ENCODE assay signal across 11 cellular contexts in genomic region chr10:11176746-11177145, GRCh38.
DNase-seq lines count a peak whose midpoint lies in the region; ATAC-seq and TF ChIP-seq lines count a peak whose summit lies in the region.
"Had no signal": no experiment of that assay in that cellular context is flagged by ENCODE, and none has a peak within 500 bp of the region (broad histone marks: within the 10 kb centered on the region; RNA-seq: fewer than 3 reads in every experiment).

No MANE protein-coding gene starts in this region.

- H3K4me1 ChIP-seq in OCI-LY3 (ENCODE audit: low read length) (peaks cover 43% of the 10 kb centered on the region), suprapubic skin (peaks cover 19% of the 10 kb centered on the region)

- TF ChIP-seq CTCF in OCI-LY3 (IDR thresholded peaks at IDR 0.05; ENCODE audit: low read depth, low read length), result no peak
- no peak for TF ChIP-seq CTCF in dorsolateral prefrontal cortex (IDR thresholded peaks at IDR 0.05 in 54 of 56, conservative IDR thresholded peaks at IDR 0.05 in 2 of 56; ENCODE audit: low read depth in 1 of 56, partially characterized antibody in 56 of 56)
- TF ChIP-seq CTCF in suprapubic skin (IDR thresholded peaks at IDR 0.05), result no peak

- H3K36me3 ChIP-seq in OCI-LY3 (replicated peaks; ENCODE audit: low read depth, low read length), result no peaks in the 10 kb centered on the region
- H3K36me3 ChIP-seq in suprapubic skin, result peaks cover 9% of the 10 kb centered on the region

- H3K4me3 ChIP-seq in OCI-LY3 (ENCODE audit: low read length), result peak overlapping the region; percentile 74
- peak overlapping the region in 21 of 59 donors; percentile 0 to 41 (median 22) for H3K4me3 ChIP-seq in dorsolateral prefrontal cortex
- H3K4me3 ChIP-seq in suprapubic skin, result no peak overlapping the region

- H3K79me2 ChIP-seq in OCI-LY3 (ENCODE audit: low read length), result no peaks in the 10 kb centered on the region

- H3K27ac ChIP-seq in OCI-LY3 (ENCODE audit: low read length) (peak overlapping the region; percentile 33; the same call in 1 of the 2 replicates), dorsolateral prefrontal cortex (peak overlapping the region in 49 of 59 donors; percentile 16 to 90 (median 71)), suprapubic skin (peak overlapping the region; percentile 33)

- H3K9ac ChIP-seq in OCI-LY3 (ENCODE audit: low read length), result peak overlapping the region; percentile 50

- ATAC-seq in GM21390 (IDR thresholded peaks at IDR 0.05; ENCODE audit: unreplicated experiment), result no peak

- peak; percentile 44 for DNase-seq in activated gamma-delta T cell treated with Interleukin-2 at 50 U/mL for 16 hours
- DNase-seq in activated gamma-delta T cell (lab: John Stamatoyannopoulos, UW), result no peak
- no peak for DNase-seq in dorsolateral prefrontal cortex
- DNase-seq in suprapubic skin (ENCODE audit: low spot score in 2 of 2), result no peak
- no peak for DNase-seq in NCI-H146 (lab: John Stamatoyannopoulos, UW)
- DNase-seq in COLO668 (lab: John Stamatoyannopoulos, UW; ENCODE audit: unreplicated experiment), result no peak
- DNase-seq: amygdala, H9, NCI-H446 treated with DMSO at 0.1 percent for 48 hours had no signal

- 77% methylated on average over 7 of the region's 7 CpGs for WGBS in suprapubic skin

- TF ChIP-seq EP300 in suprapubic skin (IDR thresholded peaks at IDR 0.05), result no peak

- intact Hi-C loops in dorsolateral prefrontal cortex (cut with DNase I), result loop anchor here (5.0 to 10.0 kb wide), 2 partner anchors 88 to 96 kb away; no protein-coding TSS in a partner anchor

- no peaks in the 10 kb centered on the region for H3K9me3 ChIP-seq in OCI-LY3 (ENCODE audit: insufficient read depth, low read length)
- no peaks in the 10 kb centered on the region for H3K9me3 ChIP-seq in suprapubic skin

- H3K27me3 ChIP-seq in OCI-LY3 (ENCODE audit: low read depth, low read length), result peaks cover 14% of the 10 kb centered on the region; the same call in 1 of the 2 replicates
- H3K27me3 ChIP-seq in dorsolateral prefrontal cortex, result peaks cover 0 to 36% (median 0%) of the 10 kb centered on the region in 45 donors
- no peaks in the 10 kb centered on the region for H3K27me3 ChIP-seq in suprapubic skin

- 0 out of 2 replicates have a peak overlapping the region, but pooled peaks have one; percentile 2 for H2AFZ ChIP-seq in OCI-LY3 (ENCODE audit: low read depth, low read length)

- peak overlapping the region; percentile 97 for H3K4me2 ChIP-seq in OCI-LY3 (ENCODE audit: low read length)

- TF ChIP-seq POLR2A in suprapubic skin (IDR thresholded peaks at IDR 0.05), result no peak

- no peaks in the 10 kb centered on the region for H4K20me1 ChIP-seq in OCI-LY3 (ENCODE audit: insufficient read depth, low read length)
